Comparison of ENCODE assay signal across 23 cellular contexts in the genomic region with DNA sequence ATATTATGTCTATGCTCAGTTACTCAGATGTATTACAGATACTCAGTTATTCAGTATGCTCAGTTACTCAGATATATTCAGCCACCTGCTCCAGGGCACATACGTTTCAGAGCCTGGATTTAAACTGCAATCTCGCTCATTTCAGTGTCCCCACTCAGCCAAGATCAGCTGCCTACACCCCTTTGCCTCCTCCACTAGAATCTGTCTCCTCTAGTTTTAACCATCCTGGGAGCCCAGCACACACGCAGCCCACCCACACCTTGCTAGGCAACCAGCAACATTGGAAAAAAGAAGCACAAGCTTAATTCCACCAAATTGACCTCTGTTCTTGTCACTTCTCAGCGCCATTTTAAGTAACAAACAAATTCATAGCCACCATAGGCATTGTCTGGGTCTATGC.
"Had no signal": no experiment of that assay in that cellular context is flagged by ENCODE, and none has a peak within 500 bp of the region (broad histone marks: within the 10 kb centered on the region; RNA-seq: fewer than 3 reads in every experiment).

No MANE protein-coding gene starts in this region.

- H3K36me3 ChIP-seq: neutrophil, pancreas, right lobe of liver, sigmoid colon, stomach, thoracic aorta, thyroid gland, tibial nerve, upper lobe of left lung, vagina had no signal

- FAIRE-seq: pancreas, small intestine, urothelium cell line had no signal

- H3K27ac ChIP-seq: neutrophil, pancreas, psoas muscle, right lobe of liver, sigmoid colon, stomach, thoracic aorta, thyroid gland, tibial nerve, upper lobe of left lung, vagina had no signal

- H3K4me3 ChIP-seq: pancreas, psoas muscle, right lobe of liver, sigmoid colon, stomach, thoracic aorta, thyroid gland, tibial nerve, upper lobe of left lung, vagina had no signal

- DNase-seq: naive thymus-derived CD4-positive, alpha-beta T cell; natural killer cell; pancreas; psoas muscle; right cardiac atrium; right lobe of liver; sigmoid colon; small intestine; stimulated activated CD4-positive, alpha-beta T cell treated with anti-CD3 and anti-CD28 coated beads, Interleukin-15, amount 100 ng/mL, for 24 hours; stimulated activated CD4-positive, alpha-beta T cell treated with anti-CD3 and anti-CD28 coated beads, Interleukin-2, amount 100 ng/mL, for 24 hours; stimulated activated CD4-positive, alpha-beta T cell treated with anti-CD3 and anti-CD28 coated beads, Interleukin-2, amount 100 ng/mL, for 48 hours; stimulated activated CD4-positive, alpha-beta T cell treated with anti-CD3 and anti-CD28 coated beads, Interleukin-4, amount 100 ng/mL, for 24 hours; stimulated activated naive B cell treated with anti-CD40 and anti-IgM and Interleukin-4, amounts not matched to agents 10 μg/mL and 1 μg/mL and 100 μg/mL, for 72 hours; stimulated activated naive CD4-positive, alpha-beta T cell treated with Interleukin-2 at 50 U/mL for 16 hours; stomach; thyroid gland; trophoblast cell; upper lobe of left lung had no signal

- H3K9me3 ChIP-seq: neutrophil, pancreas, psoas muscle, right lobe of liver, sigmoid colon, stomach, thoracic aorta, thyroid gland, tibial nerve, upper lobe of left lung, vagina had no signal

- H3K4me1 ChIP-seq: pancreas, psoas muscle, right lobe of liver, sigmoid colon, stomach, thyroid gland, tibial nerve, upper lobe of left lung, vagina had no signal

- H3K27me3 ChIP-seq: neutrophil, pancreas, right lobe of liver, sigmoid colon, stomach, thyroid gland, tibial nerve, upper lobe of left lung, vagina had no signal
